Comparison of ENCODE assay signal across 12 cellular contexts in the genomic region with DNA sequence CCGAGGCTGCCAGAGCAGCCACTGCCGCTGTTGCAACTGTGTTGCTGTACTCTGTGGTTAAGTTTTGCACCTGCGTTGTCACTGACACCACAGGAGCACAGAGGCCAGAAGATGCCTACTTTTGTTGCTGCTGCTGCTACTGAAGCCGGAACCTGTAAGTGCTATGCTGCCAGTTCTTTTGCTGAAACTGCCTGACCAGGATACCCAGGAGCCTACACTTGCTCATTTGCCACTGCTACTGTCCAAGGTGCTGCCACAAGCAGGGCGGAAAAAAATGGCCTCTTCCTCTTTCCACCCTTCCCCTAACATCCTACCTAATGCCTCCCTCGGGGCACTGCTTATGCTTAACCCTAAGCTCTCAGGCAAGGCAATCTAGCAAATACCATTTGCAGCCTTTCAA. TPM values are rescaled to one million over a fixed set of nuclear protein-coding genes. Genes with fewer than 3 reads are reported as not detected.
DNase-seq lines count a peak whose midpoint lies in the region; ATAC-seq, FAIRE-seq and TF ChIP-seq lines count a peak whose summit lies in the region.
"Had no signal": no experiment of that assay in that cellular context is flagged by ENCODE, and none has a peak within 500 bp of the region (broad histone marks: within the 10 kb centered on the region; RNA-seq: fewer than 3 reads in every experiment).

No MANE protein-coding gene starts in this region.

- TF ChIP-seq POLR2A in ovary (IDR thresholded peaks at IDR 0.05): no peak

- H3K4me3 ChIP-seq in SJCRH30 (no peak overlapping the region), iPS-20b (ENCODE audit: low read length) (no peak overlapping the region), ovary (no peak overlapping the region)
- H3K4me3 ChIP-seq: lung had no signal

- DNase-seq in AG20443 (ENCODE audit: low spot score): peak; percentile 52
- peak; percentile 2 for DNase-seq in HTR-8/SVneo (ENCODE audit: insufficient read length, low spot score)
- DNase-seq in SJCRH30: peak; percentile 14 to 39
- no peak for DNase-seq in ovary
- no peak for DNase-seq in stimulated activated CD4-positive, alpha-beta T cell treated with anti-CD3 and anti-CD28 coated beads, Interleukin-12 subunit alpha, Interleukin-12 subunit beta, amount 100 ng/mL, for 4 hours
- DNase-seq: activated naive CD8-positive, alpha-beta T cell treated with anti-CD3 and anti-CD28 coated beads, Interleukin-2, amount 10 ng/mL, durations not matched to agents 7 days and 5 days had no signal

- no peak overlapping the region for H3K27ac ChIP-seq in SJCRH30
- H3K27ac ChIP-seq in iPS-20b (ENCODE audit: low read length): peak overlapping the region; percentile 12
- H3K27ac ChIP-seq in ovary: no peak overlapping the region
- H3K27ac ChIP-seq: epithelial cell of prostate had no signal

- no peak for FAIRE-seq in HTR-8/SVneo (lab: Jason Lieb, UNC)

- H3K27me3 ChIP-seq in SJCRH30 (no peaks in the 10 kb centered on the region; the same call in 1 of the 2 replicates), iPS-20b (ENCODE audit: insufficient read depth, low read length) (no peaks in the 10 kb centered on the region), ovary (no peaks in the 10 kb centered on the region)

- peak overlapping the region; percentile 67; the same call in 1 of the 2 replicates for H3K9ac ChIP-seq in iPS-20b (ENCODE audit: low read depth, low read length)

- no peak for TF ChIP-seq EP300 in ovary (IDR thresholded peaks at IDR 0.05)

- H3K36me3 ChIP-seq in SJCRH30: no peaks in the 10 kb centered on the region
- no peaks in the 10 kb centered on the region for H3K36me3 ChIP-seq in iPS-20b (ENCODE audit: insufficient read depth, low read depth, low read length)
- no peaks in the 10 kb centered on the region for H3K36me3 ChIP-seq in ovary

- H3K9me3 ChIP-seq in SJCRH30 (replicated peaks) (no peaks in the 10 kb centered on the region), iPS-20b (ENCODE audit: insufficient read depth, low read depth, low read length) (no peaks in the 10 kb centered on the region), ovary (no peaks in the 10 kb centered on the region)

- WGBS in ovary, 3 donors: 37 to 52% (median 46%) methylated on average over 6 of the region's 6 CpGs

- no peak for TF ChIP-seq CTCF in ovary (IDR thresholded peaks at IDR 0.05)

- ATAC-seq in GM18873 (IDR thresholded peaks at IDR 0.05; ENCODE audit: low FRiP score, unreplicated experiment): no peak
- ATAC-seq in HG03457 (IDR thresholded peaks at IDR 0.05; ENCODE audit: unreplicated experiment): no peak
- ATAC-seq: sciatic nerve had no signal

- intact Hi-C loops in ovary (cut with DNase I): loop anchor here in 1 of 4 donors (10.0 kb wide), 1 partner anchor 1158 kb away; no protein-coding TSS in a partner anchor

- H3K4me1 ChIP-seq in SJCRH30: peaks cover 4% of the 10 kb centered on the region; the same call in 1 of the 2 replicates
- peaks cover 41% of the 10 kb centered on the region for H3K4me1 ChIP-seq in iPS-20b (ENCODE audit: insufficient read depth, low read length)
- H3K4me1 ChIP-seq in ovary (ENCODE audit: insufficient read depth): no peaks in the 10 kb centered on the region

RNA-seq across cellular contexts. Expression of a gene that starts 29.0 kb away (rescaled TPM):
- total RNA-seq in SJCRH30 (2014; rRNA removed; shearing (Covaris generic)): 4.7 and 5.3 TPM in 2 replicates
- 10 to 100 TPM in 6 of 7 donors, 1 to 10 TPM in 1; 9.5 to 18.9 (median 16.4) TPM for total RNA-seq in ovary
- polyA plus RNA-seq in ovary: 1 to 10 TPM; 5.8 to 6.7 TPM

Comparison
In these comparisons a context has a peak if more than half of its experiments do, and no peak if none do; other contexts are left out.
1. DNase-seq: peak in AG20443 (single experiment), HTR-8/SVneo (single experiment) and SJCRH30 (2 of 2); none in ovary (0 of 5) and stimulated activated CD4-positive, alpha-beta T cell treated with anti-CD3 and anti-CD28 coated beads, Interleukin-12 subunit alpha, Interleukin-12 subunit beta, amount 100 ng/mL, for 4 hours (single experiment).